Comparison of ENCODE assay signal across 31 cellular contexts in genomic region chr4:52633846-52634245, GRCh38.
"Had no signal": no experiment of that assay in that cellular context is flagged by ENCODE, and none has a peak within 500 bp of the region (broad histone marks: within the 10 kb centered on the region; RNA-seq: fewer than 3 reads in every experiment).

No MANE protein-coding gene starts in this region.

- H3K4me1 ChIP-seq: body of pancreas, breast epithelium had no signal

- H3K9me3 ChIP-seq: body of pancreas, breast epithelium had no signal

- H3K27ac ChIP-seq: body of pancreas, brain microvascular endothelial cell, breast epithelium, VCaP had no signal

- ATAC-seq: activated CD8-positive, alpha-beta T cell treated with anti-CD3 and anti-CD28 coated beads for 36 hours; activated naive CD4-positive, alpha-beta T cell treated with anti-CD3 and anti-CD28 coated beads, Interleukin-2, amount 50 U/mL, for 72 hours; activated T-cell treated with anti-CD3 and anti-CD28 coated beads, Interleukin-2, amount 50 U/mL, for 4 hours; activated T-cell treated with anti-CD3 and anti-CD28 coated beads, Interleukin-2, amount 50 U/mL, for 72 hours; activated T-helper 17 cell treated with anti-CD3 and anti-CD28 coated beads, Interleukin-2, amount 50 U/mL, for 72 hours; body of pancreas had no signal

- H3K27me3 ChIP-seq: body of pancreas, brain microvascular endothelial cell, breast epithelium had no signal

- H3K36me3 ChIP-seq: brain microvascular endothelial cell, breast epithelium had no signal

- DNase-seq: activated B cell treated with CpG ODN at 0.5 μM for 24 hours; activated CD4-positive, alpha-beta memory T cell treated with anti-CD3 and anti-CD28 coated beads for 36 hours; activated CD4-positive, alpha-beta T cell treated with anti-CD3 and anti-CD28 coated beads for 4 hours; activated CD4-positive, alpha-beta T cell treated with anti-CD3 and anti-CD28 coated beads, Interleukin-2, amount 10 ng/mL, durations not matched to agents 24 days and 14 days; activated CD4-positive, alpha-beta T cell treated with anti-CD3 and anti-CD28 coated beads, Interleukin-2, amount 50 U/mL, for 1 hour; activated CD4-positive, alpha-beta T cell treated with anti-CD3 and anti-CD28 coated beads, Interleukin-2, amount 50 U/mL, for 4 hours; activated CD4-positive, CD25-positive, alpha-beta regulatory T cell treated with anti-CD3 and anti-CD28 coated beads, Interleukin-2, amount 50 U/mL, for 72 hours; activated CD8-positive, alpha-beta memory T cell treated with anti-CD3 and anti-CD28 coated beads, Interleukin-2, amount 50 U/mL, for 4 hours; activated CD8-positive, alpha-beta T cell treated with anti-CD3 and anti-CD28 coated beads for 36 hours; activated effector memory CD4-positive, alpha-beta T cell treated with anti-CD3 and anti-CD28 coated beads, Interleukin-2, amount 50 U/mL, for 16 hours; activated gamma-delta T cell treated with Interleukin-2 at 50 U/mL for 16 hours; activated naive CD4-positive, alpha-beta T cell; activated naive CD4-positive, alpha-beta T cell treated with anti-CD3 and anti-CD28 coated beads for 36 hours; activated naive CD4-positive, alpha-beta T cell treated with anti-CD3 and anti-CD28 coated beads, Interleukin-2, amount 50 U/mL, for 16 hours; activated naive CD8-positive, alpha-beta T cell treated with anti-CD3 and anti-CD28 coated beads for 36 hours; activated T-cell treated with anti-CD3 and anti-CD28 coated beads for 4 hours; activated T-cell treated with anti-CD3 and anti-CD28 coated beads, Interleukin-2, amount 50 U/mL, for 1 hour; activated T-cell treated with anti-CD3 and anti-CD28 coated beads, Interleukin-2, amount 50 U/mL, for 4 hours; activated T-cell treated with anti-CD3 and anti-CD28 coated beads, Interleukin-2, amount 50 U/mL, for 72 hours; amniotic stem cell; aorta; body of pancreas; brain microvascular endothelial cell; central memory CD4-positive, alpha-beta T cell; T-helper 1 cell; T-helper 2 cell; T-helper 9 cell had no signal

- H3K4me3 ChIP-seq: body of pancreas, breast epithelium had no signal
